8 cellular contexts compared by ENCODE assay signal in genomic region chr11:61161190-61162091, GRCh38. TPM values are rescaled to one million over a fixed set of nuclear protein-coding genes. Genes with fewer than 3 reads are reported as not detected.
DNase-seq lines count a peak whose midpoint lies in the region; ATAC-seq, FAIRE-seq and TF ChIP-seq lines count a peak whose summit lies in the region.

Gene VPS37C, minus strand, starts transcription at chr11:61161426. Its CDS starts 22,597 bp downstream, at chr11:61138829.

- no peak for TF ChIP-seq CTCF in keratinocyte (optimal IDR thresholded peaks at IDR 0.05 in 1 of 3, IDR thresholded peaks at IDR 0.05 in 1 of 3, conservative IDR thresholded peaks at IDR 0.05 in 1 of 3; ENCODE audit: extremely low read depth in 1 of 3, insufficient read depth in 2 of 3, low read length in 3 of 3)

- no peaks in the 10 kb centered on the region for H3K9me1 ChIP-seq in keratinocyte (ENCODE audit: control insufficient read depth, extremely low read depth, insufficient read depth, low read length)

- ATAC-seq in GM19043 (IDR thresholded peaks at IDR 0.05; ENCODE audit: low read depth, unreplicated experiment) (peak; percentile 67), HG03342 (IDR thresholded peaks at IDR 0.05; ENCODE audit: unreplicated experiment) (peak; percentile 68)

- peak within 1 kb of the TSS; percentile 79 for H2AFZ ChIP-seq in keratinocyte (ENCODE audit: control insufficient read depth, low read length)

- no peak for FAIRE-seq in keratinocyte (lab: Jason Lieb, UNC)

- H3K27me3 ChIP-seq in keratinocyte (ENCODE audit: control insufficient read depth, extremely low read depth, insufficient read depth, low read length), result no peaks in the 10 kb centered on the region

- DNase-seq in AG20443 (ENCODE audit: low spot score) (peak; percentile 99), NCI-H446 treated with DMSO at 0.1 percent for 48 hours (lab: John Stamatoyannopoulos, UW) (peak; percentile 80), cerebellar cortex (ENCODE audit: low spot score) (peak; percentile 88), keratinocyte (ENCODE audit: low read depth, low spot score) (peak; percentile 58)
- peak; percentile 97 for DNase-seq in activated CD4-positive, CD25-positive, alpha-beta regulatory T cell treated with anti-CD3 and anti-CD28 coated beads, Interleukin-2, amount 50 U/mL, for 72 hours
- peak; percentile 87 to 90 (median 90) for DNase-seq in stimulated activated CD4-positive, alpha-beta T cell treated with anti-CD3 and anti-CD28 coated beads, Interleukin-12 subunit alpha, Interleukin-12 subunit beta, amount 100 ng/mL, for 48 hours (ENCODE audit: low read depth in 2 of 3, low spot score in 1 of 3)

- H3K79me2 ChIP-seq in keratinocyte (ENCODE audit: control insufficient read depth, insufficient read depth, low read length), result peaks cover 12% of the 10 kb centered on the region

- peak within 1 kb of the TSS; percentile 96 for H3K4me2 ChIP-seq in keratinocyte (ENCODE audit: control insufficient read depth, extremely low read depth, insufficient read depth, low read depth, low read length)

- peak within 1 kb of the TSS; percentile 62 to 92 (median 76) for H3K4me3 ChIP-seq in keratinocyte (ENCODE audit: control insufficient read depth in 2 of 3, extremely low read depth in 1 of 3, insufficient read depth in 2 of 3, low read depth in 1 of 3, low read length in 3 of 3)

- H3K36me3 ChIP-seq in keratinocyte (ENCODE audit: control insufficient read depth in 2 of 2, extremely low read depth in 1 of 2, insufficient read depth in 2 of 2, low read length in 2 of 2), result no peaks in the 10 kb centered on the region

- peak within 1 kb of the TSS; percentile 88 for H3K27ac ChIP-seq in keratinocyte (ENCODE audit: control insufficient read depth, insufficient read depth, low read length)

- no peaks in the 10 kb centered on the region for H4K20me1 ChIP-seq in keratinocyte (ENCODE audit: control insufficient read depth, extremely low read depth, insufficient read depth, low read length)

- H3K9ac ChIP-seq in keratinocyte (ENCODE audit: control insufficient read depth, extremely low read depth, insufficient read depth, low read length), result peak within 1 kb of the TSS; percentile 90

- dilution Hi-C loops in keratinocyte (cut with MboI; ENCODE audit: extremely low pct_ligation_motif_present, low sequenced_read_pairs), result no loop called here

- no peaks in the 10 kb centered on the region for H3K9me3 ChIP-seq in keratinocyte (ENCODE audit: control insufficient read depth, low read depth, low read length)

- H3K4me1 ChIP-seq in keratinocyte (ENCODE audit: control insufficient read depth, extremely low read depth, insufficient read depth, low read length), result peaks cover 31% of the 10 kb centered on the region

RNA-seq across cellular contexts. Expression of gene VPS37C, which starts in this region (rescaled TPM):
- polyA plus RNA-seq in keratinocyte, result 5.7 to 9.5 TPM (median 8.0 TPM) in 3 replicates
- 10.2 TPM for polyA plus RNA-seq in keratinocyte (2011; ENCODE audit: low read depth)
- 5.7 and 9.3 TPM in 2 replicates for polyA plus RNA-seq in keratinocyte (2011; cell fraction: cytosol; rRNA removed)
- polyA plus RNA-seq in keratinocyte (2011; cell fraction: nucleus; rRNA removed), result 12.9 and 13.0 TPM in 2 replicates
- polyA plus RNA-seq in keratinocyte (2012; ENCODE audit: low replicate concordance), result 9.7 and 11.9 TPM in 2 replicates
- polyA minus RNA-seq in keratinocyte, result 3.4 to 9.4 TPM (median 3.8 TPM) in 3 replicates
- polyA minus RNA-seq in keratinocyte (2011; cell fraction: cytosol; rRNA and poly(A)+ RNA removed), result 7.9 TPM
- 7.2 and 7.5 TPM in 2 replicates for polyA minus RNA-seq in keratinocyte (2011; cell fraction: nucleus; rRNA and poly(A)+ RNA removed)

Comparison
In these comparisons a context has a peak if more than half of its experiments do, and no peak if none do; other contexts are left out.
1. Peak in every context shown above with its lines: DNase-seq, ATAC-seq, H3K4me3 ChIP-seq and H3K27ac ChIP-seq.